In the genomic region with DNA sequence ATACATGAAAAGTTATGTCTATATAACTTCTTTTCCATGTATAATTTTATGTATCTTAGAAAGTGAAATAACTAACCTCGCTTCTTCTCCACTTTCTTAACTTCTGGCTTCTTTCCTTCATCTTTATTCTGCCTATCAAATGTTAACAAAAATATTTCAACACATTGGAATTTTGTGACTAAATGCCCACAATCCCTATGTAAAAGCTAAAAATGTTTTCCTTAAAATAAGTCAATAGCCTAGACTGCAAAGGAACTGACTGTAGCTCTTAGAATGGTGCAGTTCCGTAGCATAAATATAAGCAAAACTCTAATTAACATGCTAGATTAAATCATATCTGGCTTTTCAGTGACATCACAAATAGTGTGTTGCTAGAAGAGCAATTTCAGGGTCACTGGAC, we compare ENCODE assay signal across 29 cellular contexts. TPM values are rescaled to one million over a fixed set of nuclear protein-coding genes. Genes with fewer than 3 reads are reported as not detected.
DNase-seq lines count a peak whose midpoint lies in the region; ATAC-seq and TF ChIP-seq lines count a peak whose summit lies in the region.
"Had no signal": no experiment of that assay in that cellular context is flagged by ENCODE, and none has a peak within 500 bp of the region (broad histone marks: within the 10 kb centered on the region; RNA-seq: fewer than 3 reads in every experiment).

No MANE protein-coding gene starts in this region.

- DNase-seq in NCI-H1105 treated with DMSO at 0.1 percent for 48 hours (lab: John Stamatoyannopoulos, UW) (peak; percentile 37), NCI-H1105 (lab: John Stamatoyannopoulos, UW) (no peak), astrocyte of the hippocampus (ENCODE audit: low read depth, low spot score) (peak; percentile 6), activated gamma-delta T cell (lab: John Stamatoyannopoulos, UW) (no peak), mesendoderm (no peak), suprapubic skin (ENCODE audit: low spot score in 2 of 2) (no peak)
- DNase-seq in CD8-positive, alpha-beta T cell = no peak
- no peak for DNase-seq in naive thymus-derived CD8-positive, alpha-beta T cell
- DNase-seq: activated CD4-positive, alpha-beta T cell treated with anti-CD3 and anti-CD28 coated beads, Interleukin-2, amount 50 U/mL, for 48 hours; activated CD8-positive, alpha-beta memory T cell treated with anti-CD3 and anti-CD28 coated beads, Interleukin-2, amount 50 U/mL, for 48 hours; activated effector memory CD4-positive, alpha-beta T cell treated with Interleukin-2 at 50 U/mL for 16 hours; AML-193; amniotic stem cell; CD8-positive, alpha-beta memory T cell; colonic mucosa; DMS 273 treated with DMSO at 0.1 percent for 48 hours; H7; NCI-H526 treated with DMSO at 0.1 percent for 48 hours; RPMI8226; stimulated activated naive CD8-positive, alpha-beta T cell treated with anti-CD3 and anti-CD28 coated beads, Interleukin-15, amount 100 ng/mL, for 72 hours; T-helper 1 cell; tibial artery had no signal

- H3K4me3 Mint-ChIP-seq in CD8-positive, alpha-beta T cell = no peak overlapping the region
- H3K4me3 Mint-ChIP-seq in naive thymus-derived CD8-positive, alpha-beta T cell = no peak overlapping the region
- H3K4me3 Mint-ChIP-seq: CD8-positive, alpha-beta memory T cell; memory B cell; stimulated activated naive CD8-positive, alpha-beta T cell treated with anti-CD3 and anti-CD28 coated beads, Interleukin-15, amount 100 ng/mL, for 72 hours had no signal

- H4K5ac ChIP-seq in mesendoderm (ENCODE audit: low read length) = no peak overlapping the region

- H3K18ac ChIP-seq in mesendoderm (ENCODE audit: low read length) = no peak overlapping the region

- POLR2A ChIA-PET in CD8-positive, alpha-beta T cell (lab: Charles Lee) = interaction anchor here (1.6 kb wide), 1 partner anchor 41 kb away, joined by 6 read pairs; a partner anchor contains a TSS
- POLR2A ChIA-PET in naive thymus-derived CD8-positive, alpha-beta T cell (lab: Charles Lee) = interaction anchor here (1.1 to 1.4 kb wide), 2 partner anchors 41 to 47 kb away, joined by 3 read pairs; a partner anchor contains a TSS

- H3K4ac ChIP-seq in mesendoderm (ENCODE audit: low read depth, low read length) = no peak overlapping the region

- no peak for ATAC-seq in CD8-positive, alpha-beta T cell
- ATAC-seq in naive thymus-derived CD8-positive, alpha-beta T cell = no peak
- ATAC-seq: activated CD4-positive, CD25-positive, alpha-beta regulatory T cell treated with anti-CD3 and anti-CD28 coated beads, Interleukin-2, amount 50 U/mL, for 24 hours; esophagus mucosa; left lobe of liver; stimulated activated naive CD8-positive, alpha-beta T cell treated with anti-CD3 and anti-CD28 coated beads, Interleukin-15, amount 100 ng/mL, for 72 hours had no signal

- no peak overlapping the region for H3K9ac ChIP-seq in mesendoderm (ENCODE audit: low read length)

- no peaks in the 10 kb centered on the region for H3K4me1 ChIP-seq in CD8-positive, alpha-beta T cell (ENCODE audit: insufficient read depth, low read length)
- H3K4me1 ChIP-seq in mesendoderm (ENCODE audit: control insufficient read depth, low read depth, low read length) = no peaks in the 10 kb centered on the region
- no peaks in the 10 kb centered on the region for H3K4me1 ChIP-seq in suprapubic skin
- H3K4me1 ChIP-seq: colonic mucosa, SJSA1 had no signal

- no peak overlapping the region for H3K23ac ChIP-seq in mesendoderm (ENCODE audit: low read length)

- no peak overlapping the region for H3K27ac ChIP-seq in CD8-positive, alpha-beta T cell (ENCODE audit: low read depth, low read length)
- H3K27ac ChIP-seq in mesendoderm (ENCODE audit: low read depth, low read length) (no peak overlapping the region), suprapubic skin (no peak overlapping the region)
- H3K27ac ChIP-seq: colonic mucosa, hepatocyte, neutrophil, SJSA1 had no signal

- H3K4me1 Mint-ChIP-seq in CD8-positive, alpha-beta T cell (ENCODE audit: low read depth) = peaks cover 14% of the 10 kb centered on the region
- H3K4me1 Mint-ChIP-seq in naive thymus-derived CD8-positive, alpha-beta T cell = peaks cover 2 to 6% (median 4%) of the 10 kb centered on the region in 4 donors

- no peaks in the 10 kb centered on the region for H3K9me3 Mint-ChIP-seq in CD8-positive, alpha-beta T cell
- no peaks in the 10 kb centered on the region for H3K9me3 Mint-ChIP-seq in naive thymus-derived CD8-positive, alpha-beta T cell
- H3K9me3 Mint-ChIP-seq: CD8-positive, alpha-beta memory T cell; memory B cell; stimulated activated naive CD8-positive, alpha-beta T cell treated with anti-CD3 and anti-CD28 coated beads, Interleukin-15, amount 100 ng/mL, for 72 hours had no signal

- no peaks in the 10 kb centered on the region for H3K79me1 ChIP-seq in mesendoderm (ENCODE audit: low read length)

- H2AK5ac ChIP-seq in mesendoderm (ENCODE audit: low read length) = no peak overlapping the region

- H4K8ac ChIP-seq in mesendoderm (ENCODE audit: low read depth, low read length) = no peak overlapping the region

- TF ChIP-seq POLR2A in suprapubic skin (IDR thresholded peaks at IDR 0.05) = no peak

- peaks cover 52% of the 10 kb centered on the region for H3K36me3 ChIP-seq in CD8-positive, alpha-beta T cell (ENCODE audit: insufficient read depth, low read length)
- H3K36me3 ChIP-seq in mesendoderm (ENCODE audit: control insufficient read depth, insufficient read depth, low read length) (no peaks in the 10 kb centered on the region), suprapubic skin (peaks cover 49% of the 10 kb centered on the region)
- H3K36me3 ChIP-seq: colonic mucosa had no signal

- TF ChIP-seq CTCF in CD8-positive, alpha-beta T cell (IDR thresholded peaks at IDR 0.05) = no peak
- TF ChIP-seq CTCF in suprapubic skin (IDR thresholded peaks at IDR 0.05) = no peak

- H2BK120ac ChIP-seq in mesendoderm (ENCODE audit: low read depth, low read length) = no peak overlapping the region

- H3K4me3 ChIP-seq in CD8-positive, alpha-beta T cell (ENCODE audit: low read depth, low read length) = no peak overlapping the region
- H3K4me3 ChIP-seq in mesendoderm (ENCODE audit: low read length) (no peak overlapping the region), suprapubic skin (no peak overlapping the region)
- H3K4me3 ChIP-seq: colonic mucosa, hepatocyte, SJSA1, tibial artery had no signal

- H3K4me2 ChIP-seq in mesendoderm (ENCODE audit: low read length) = no peak overlapping the region
- H3K4me2 ChIP-seq: hepatocyte had no signal

- H3K36me3 Mint-ChIP-seq in CD8-positive, alpha-beta T cell = peaks cover 81% of the 10 kb centered on the region
- H3K36me3 Mint-ChIP-seq in naive thymus-derived CD8-positive, alpha-beta T cell = peaks cover 3 to 88% (median 15%) of the 10 kb centered on the region in 3 donors

- no peak overlapping the region for H3K56ac ChIP-seq in mesendoderm (ENCODE audit: low read length)

- H2BK5ac ChIP-seq in mesendoderm (ENCODE audit: low read length) = no peak overlapping the region

- whole genome bisulfite sequencing in mesendoderm (ENCODE audit: extremely low coverage, insufficient coverage, low lambda C conversion rate) = no CpG with 5 or more reads among the region's 2 CpGs
- WGBS in suprapubic skin = 97% methylated on average over 2 of the region's 2 CpGs

- no peaks in the 10 kb centered on the region for H3K27me3 Mint-ChIP-seq in CD8-positive, alpha-beta T cell (ENCODE audit: low read depth)
- no peaks in the 10 kb centered on the region for H3K27me3 Mint-ChIP-seq in naive thymus-derived CD8-positive, alpha-beta T cell
- H3K27me3 Mint-ChIP-seq: CD8-positive, alpha-beta memory T cell; memory B cell; stimulated activated naive CD8-positive, alpha-beta T cell treated with anti-CD3 and anti-CD28 coated beads, Interleukin-15, amount 100 ng/mL, for 72 hours had no signal

- no peaks in the 10 kb centered on the region for H3K79me2 ChIP-seq in mesendoderm (ENCODE audit: control insufficient read depth, insufficient read depth, low read length)
- H3K79me2 ChIP-seq: hepatocyte had no signal

- CTCF ChIA-PET in CD8-positive, alpha-beta T cell (lab: Charles Lee) = no interaction called here

- H3K27me3 ChIP-seq in CD8-positive, alpha-beta T cell (ENCODE audit: insufficient read depth, low read length) = no peaks in the 10 kb centered on the region
- H3K27me3 ChIP-seq in mesendoderm (ENCODE audit: insufficient read depth, low read length, poor library complexity) = no peaks in the 10 kb centered on the region
- no peaks in the 10 kb centered on the region for H3K27me3 ChIP-seq in suprapubic skin
- H3K27me3 ChIP-seq: colonic mucosa, hepatocyte, neutrophil, SJSA1, tibial artery had no signal

- peak overlapping the region; percentile 72 for H3K27ac Mint-ChIP-seq in CD8-positive, alpha-beta T cell
- peak overlapping the region in 8 of 10 donors; percentile 2 to 85 (median 53) for H3K27ac Mint-ChIP-seq in naive thymus-derived CD8-positive, alpha-beta T cell
- H3K27ac Mint-ChIP-seq: memory B cell had no signal

- no peak overlapping the region for H2BK15ac ChIP-seq in mesendoderm (replicated peaks; ENCODE audit: low read depth)

- no peaks in the 10 kb centered on the region for H3K9me3 ChIP-seq in CD8-positive, alpha-beta T cell (ENCODE audit: low read length)
- no peaks in the 10 kb centered on the region for H3K9me3 ChIP-seq in suprapubic skin
- H3K9me3 ChIP-seq: colonic mucosa, neutrophil, SJSA1, tibial artery had no signal

- TF ChIP-seq EP300 in suprapubic skin (IDR thresholded peaks at IDR 0.05) = no peak

- intact Hi-C loops in CD8-positive, alpha-beta T cell (cut with DNase I, micrococcal nuclease) = loop anchor here in 1 of 2 experiments (5.0 to 10.0 kb wide), 2 partner anchors 37 to 775 kb away; a partner anchor contains a TSS

RNA-seq across cellular contexts. Expression of a gene that starts 40.9 kb away (rescaled TPM):
- total RNA-seq in CD8-positive, alpha-beta T cell = 10 to 100 TPM; 93.5 to 96.0 TPM
- total RNA-seq in naive thymus-derived CD8-positive, alpha-beta T cell = 100 to 1,000 TPM; 179 to 184 TPM
- polyA plus RNA-seq in naive thymus-derived CD8-positive, alpha-beta T cell = 100 to 1,000 TPM; 113 to 163 (median 143) TPM
- polyA plus RNA-seq in mesendoderm (2013, experiment 1 of 2) = 315 TPM
- polyA plus RNA-seq in mesendoderm (2013, experiment 2 of 2) = 328 TPM
- 10 to 100 TPM; 13.0 to 30.0 (median 16.0) TPM for total RNA-seq in suprapubic skin

RNA-seq across cellular contexts. Expression of a gene that starts 47.2 kb away (rescaled TPM):
- total RNA-seq in CD8-positive, alpha-beta T cell = 1 to 10 TPM; 3.4 to 5.0 TPM
- total RNA-seq in naive thymus-derived CD8-positive, alpha-beta T cell = 10 to 100 TPM; 27.3 to 27.6 TPM
- polyA plus RNA-seq in naive thymus-derived CD8-positive, alpha-beta T cell = 10 to 100 TPM in 2 of 3 donors, 1 to 10 TPM in 1; 8.6 to 12.1 (median 11.5) TPM
- 27.4 TPM for polyA plus RNA-seq in mesendoderm (2013, experiment 1 of 2)
- 27.3 TPM for polyA plus RNA-seq in mesendoderm (2013, experiment 2 of 2)
- 10 to 100 TPM; 12.5 to 27.4 (median 17.8) TPM for total RNA-seq in suprapubic skin

Comparison
In these comparisons a context has a peak if more than half of its experiments do, and no peak if none do; other contexts are left out.
1. DNase-seq: peak in NCI-H1105 treated with DMSO at 0.1 percent for 48 hours (single experiment) and astrocyte of the hippocampus (single experiment); none in NCI-H1105 (single experiment), CD8-positive, alpha-beta T cell (0 of 7), naive thymus-derived CD8-positive, alpha-beta T cell (0 of 10), activated gamma-delta T cell (single experiment), mesendoderm (single experiment) and suprapubic skin (0 of 2).